ENCODE assay signal across 12 cellular contexts in genomic region chr4:94570558-94570957, GRCh38.
"Had no signal": no experiment of that assay in that cellular context is flagged by ENCODE, and none has a peak within 500 bp of the region (broad histone marks: within the 10 kb centered on the region; RNA-seq: fewer than 3 reads in every experiment).

No MANE protein-coding gene starts in this region.

- H3K27me3 ChIP-seq: testis had no signal

- ATAC-seq: left lobe of liver; natural killer cell; stimulated activated naive CD8-positive, alpha-beta T cell treated with anti-CD3 and anti-CD28 coated beads, Interleukin-15, amount 100 ng/mL, for 72 hours; T-cell had no signal

- H3K4me3 ChIP-seq: testis had no signal

- H3K4me3 Mint-ChIP-seq: activated CD4-positive, alpha-beta T cell treated with anti-CD3 and anti-CD28 coated beads, Interleukin-2, amount 10 ng/mL, durations not matched to agents 24 days and 14 days; central memory CD8-positive, alpha-beta T cell; natural killer cell; stimulated activated naive CD8-positive, alpha-beta T cell treated with anti-CD3 and anti-CD28 coated beads, Interleukin-15, amount 100 ng/mL, for 72 hours; T-cell; WTC11 had no signal

- H3K4me1 ChIP-seq: testis had no signal

- H3K27ac ChIP-seq: testis had no signal

- DNase-seq: activated CD4-positive, alpha-beta T cell treated with anti-CD3 and anti-CD28 coated beads, Interleukin-2, amount 10 ng/mL, durations not matched to agents 24 days and 14 days; activated naive CD4-positive, alpha-beta T cell treated with Interleukin-2 at 50 U/mL for 16 hours; mammary epithelial cell; natural killer cell; stimulated activated CD4-positive, alpha-beta T cell treated with anti-CD3 and anti-CD28 coated beads, Interleukin-15, amount 100 ng/mL, for 24 hours; stimulated activated CD4-positive, alpha-beta T cell treated with anti-CD3 and anti-CD28 coated beads, Interleukin-4, amount 100 ng/mL, for 24 hours; stimulated activated naive CD8-positive, alpha-beta T cell treated with anti-CD3 and anti-CD28 coated beads, Interleukin-15, amount 100 ng/mL, for 72 hours; T-cell; testis had no signal

- H3K27ac Mint-ChIP-seq: activated CD4-positive, alpha-beta T cell treated with anti-CD3 and anti-CD28 coated beads, Interleukin-2, amount 10 ng/mL, durations not matched to agents 24 days and 14 days; natural killer cell; stimulated activated naive CD8-positive, alpha-beta T cell treated with anti-CD3 and anti-CD28 coated beads, Interleukin-15, amount 100 ng/mL, for 72 hours; T-cell; WTC11 had no signal

- H3K27me3 Mint-ChIP-seq: activated CD4-positive, alpha-beta T cell treated with anti-CD3 and anti-CD28 coated beads, Interleukin-2, amount 10 ng/mL, durations not matched to agents 24 days and 14 days; central memory CD8-positive, alpha-beta T cell; stimulated activated naive CD8-positive, alpha-beta T cell treated with anti-CD3 and anti-CD28 coated beads, Interleukin-15, amount 100 ng/mL, for 72 hours; T-cell had no signal

- H3K4me1 Mint-ChIP-seq: stimulated activated naive CD8-positive, alpha-beta T cell treated with anti-CD3 and anti-CD28 coated beads, Interleukin-15, amount 100 ng/mL, for 72 hours had no signal

- H3K9me3 ChIP-seq: testis had no signal

- H3K9me3 Mint-ChIP-seq: activated CD4-positive, alpha-beta T cell treated with anti-CD3 and anti-CD28 coated beads, Interleukin-2, amount 10 ng/mL, durations not matched to agents 24 days and 14 days; central memory CD8-positive, alpha-beta T cell; natural killer cell; stimulated activated naive CD8-positive, alpha-beta T cell treated with anti-CD3 and anti-CD28 coated beads, Interleukin-15, amount 100 ng/mL, for 72 hours; T-cell had no signal

- H3K36me3 Mint-ChIP-seq: natural killer cell, WTC11 had no signal
